Comparison of ENCODE assay signal across 11 cellular contexts in the genomic region with DNA sequence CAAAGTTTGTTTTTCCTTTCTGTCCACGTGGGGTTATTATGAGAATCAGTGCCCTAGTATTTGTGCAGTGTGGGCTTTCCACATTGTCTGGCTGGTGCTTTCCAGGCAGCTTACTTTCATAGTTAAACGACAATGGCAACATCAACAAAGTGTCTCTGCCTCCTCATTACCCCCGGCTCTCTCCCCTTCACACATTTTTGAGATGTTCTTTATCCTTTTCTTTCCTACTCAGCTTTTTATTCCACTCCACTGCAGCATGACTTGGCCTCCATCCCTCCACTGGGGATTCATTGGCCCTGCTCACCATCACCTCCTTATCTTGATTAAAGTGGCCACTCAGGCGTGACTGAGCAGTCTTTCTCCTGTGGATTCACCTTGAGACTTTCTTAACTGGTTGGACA. TPM values are rescaled to one million over a fixed set of nuclear protein-coding genes. Genes with fewer than 3 reads are reported as not detected.
A peak's percentile ranks its signal among the peaks of the same experiment; 100 is the strongest.
DNase-seq lines count a peak whose midpoint lies in the region; ATAC-seq and TF ChIP-seq lines count a peak whose summit lies in the region.
"Had no signal": no experiment of that assay in that cellular context is flagged by ENCODE, and none has a peak within 500 bp of the region (broad histone marks: within the 10 kb centered on the region; RNA-seq: fewer than 3 reads in every experiment).

No MANE protein-coding gene starts in this region.

- H3K4me3 ChIP-seq in gastroesophageal sphincter (no peak overlapping the region), rectal smooth muscle tissue (ENCODE audit: low read length) (peak overlapping the region; percentile 19)

- H3K4me1 ChIP-seq in gastroesophageal sphincter: peaks cover 35 to 92% (median 40%) of the 10 kb centered on the region in 3 donors
- H3K4me1 ChIP-seq in rectal smooth muscle tissue (ENCODE audit: control insufficient read depth, insufficient read depth, low read length): peaks cover 27% of the 10 kb centered on the region

- ATAC-seq in gastroesophageal sphincter: no peak
- ATAC-seq in natural killer cell treated with Interleukin-12 subunit alpha and Interleukin-12 subunit beta and Interleukin-15 and Interleukin-18, amount 100 ng/mL, for 72 hours: no peak

- peaks cover 28 to 35% of the 10 kb centered on the region in 2 donors for H3K4me1 Mint-ChIP-seq in natural killer cell treated with Interleukin-12 subunit alpha and Interleukin-12 subunit beta and Interleukin-15 and Interleukin-18, amount 100 ng/mL, for 72 hours (ENCODE audit: low read depth in 2 of 2)

- peak; percentile 75 for DNase-seq in SK-N-DZ (ENCODE audit: low spot score)
- DNase-seq in GDM1 (lab: John Stamatoyannopoulos, UW): no peak
- no peak for DNase-seq in natural killer cell treated with Interleukin-12 subunit alpha and Interleukin-12 subunit beta and Interleukin-15 and Interleukin-18, amount 100 ng/mL, for 72 hours (ENCODE audit: low spot score)
- no peak for DNase-seq in activated CD8-positive, alpha-beta memory T cell treated with anti-CD3 and anti-CD28 coated beads for 24 hours
- DNase-seq in NCI-H1417 treated with DMSO at 0.1 percent for 48 hours (lab: John Stamatoyannopoulos, UW): no peak
- DNase-seq: DMS153 had no signal

- H3K9ac ChIP-seq in rectal smooth muscle tissue (ENCODE audit: low read length): no peak overlapping the region

- no peaks in the 10 kb centered on the region for H3K27me3 ChIP-seq in gastroesophageal sphincter
- H3K27me3 ChIP-seq in rectal smooth muscle tissue (ENCODE audit: control insufficient read depth, insufficient read depth, low read length): no peaks in the 10 kb centered on the region

- no peaks in the 10 kb centered on the region for H3K36me3 ChIP-seq in gastroesophageal sphincter
- H3K36me3 ChIP-seq in rectal smooth muscle tissue (ENCODE audit: control insufficient read depth, insufficient read depth, low read length): no peaks in the 10 kb centered on the region

- no peaks in the 10 kb centered on the region for H3K36me3 Mint-ChIP-seq in natural killer cell treated with Interleukin-12 subunit alpha and Interleukin-12 subunit beta and Interleukin-15 and Interleukin-18, amount 100 ng/mL, for 72 hours

- peak overlapping the region in 1 of 2 donors; percentile 6 for H3K27ac Mint-ChIP-seq in natural killer cell treated with Interleukin-12 subunit alpha and Interleukin-12 subunit beta and Interleukin-15 and Interleukin-18, amount 100 ng/mL, for 72 hours
- H3K27ac Mint-ChIP-seq: dendritic cell treated with granulocyte-macrophage colony-stimulating factor and Interleukin-4, amounts not matched to agents 40 ng/mL and 50 ng/mL, for 4 days had no signal

- TF ChIP-seq EP300 in gastroesophageal sphincter (IDR thresholded peaks at IDR 0.05): no peak

- TF ChIP-seq POLR2A in gastroesophageal sphincter (IDR thresholded peaks at IDR 0.05): no peak

- peak overlapping the region; percentile 90 for H3K27ac ChIP-seq in C4-2B
- H3K27ac ChIP-seq in gastroesophageal sphincter: peak overlapping the region; percentile 83 to 89 (median 88)
- peak overlapping the region; percentile 76 for H3K27ac ChIP-seq in rectal smooth muscle tissue (ENCODE audit: low read depth, low read length)
- H3K27ac ChIP-seq: HL-60 had no signal

- TF ChIP-seq CTCF in C4-2B (conservative IDR thresholded peaks at IDR 0.05): no peak
- TF ChIP-seq CTCF in gastroesophageal sphincter (IDR thresholded peaks at IDR 0.05): no peak

- WGBS in gastroesophageal sphincter (ENCODE audit: low coverage in 1 of 2), 2 donors: 0 to 6% methylated on average over 2 to 4 of the region's 4 CpGs

- H3K27me3 Mint-ChIP-seq in natural killer cell treated with Interleukin-12 subunit alpha and Interleukin-12 subunit beta and Interleukin-15 and Interleukin-18, amount 100 ng/mL, for 72 hours: no peaks in the 10 kb centered on the region
- H3K27me3 Mint-ChIP-seq: dendritic cell treated with granulocyte-macrophage colony-stimulating factor and Interleukin-4, amounts not matched to agents 40 ng/mL and 50 ng/mL, for 4 days had no signal

- H3K9me3 Mint-ChIP-seq in natural killer cell treated with Interleukin-12 subunit alpha and Interleukin-12 subunit beta and Interleukin-15 and Interleukin-18, amount 100 ng/mL, for 72 hours: no peaks in the 10 kb centered on the region
- H3K9me3 Mint-ChIP-seq: dendritic cell treated with granulocyte-macrophage colony-stimulating factor and Interleukin-4, amounts not matched to agents 40 ng/mL and 50 ng/mL, for 4 days had no signal

- H3K4me3 Mint-ChIP-seq in natural killer cell treated with Interleukin-12 subunit alpha and Interleukin-12 subunit beta and Interleukin-15 and Interleukin-18, amount 100 ng/mL, for 72 hours: no peak overlapping the region
- H3K4me3 Mint-ChIP-seq: dendritic cell treated with granulocyte-macrophage colony-stimulating factor and Interleukin-4, amounts not matched to agents 40 ng/mL and 50 ng/mL, for 4 days had no signal

- H3K9me3 ChIP-seq in gastroesophageal sphincter: no peaks in the 10 kb centered on the region

RNA-seq across cellular contexts. Expression of gene SPECC1L, which starts 19.1 kb away (rescaled TPM):
- 27.1 and 32.5 TPM in 2 replicates for polyA plus RNA-seq in SK-N-DZ (2014; cell fraction: cytosol; rRNA removed)
- polyA plus RNA-seq in SK-N-DZ (2014; cell fraction: nucleus; rRNA removed): 30.9 and 33.0 TPM in 2 replicates
- 100 to 1,000 TPM in 2 of 4 donors, 10 to 100 TPM in 2; 62.3 to 110 (median 92.5) TPM for total RNA-seq in gastroesophageal sphincter
- total RNA-seq in natural killer cell treated with Interleukin-12 subunit alpha and Interleukin-12 subunit beta and Interleukin-15 and Interleukin-18, amount 100 ng/mL, for 72 hours: 100 to 1,000 TPM in 1 of 2 donors, 10 to 100 TPM in 1; 70.0 to 114 TPM

RNA-seq across cellular contexts. Expression of gene GGT5, which starts 44.9 kb away (rescaled TPM):
- 0.38 TPM in 1 of 2 replicates, not detected in the other for polyA plus RNA-seq in SK-N-DZ (2014; cell fraction: cytosol; rRNA removed)
- 0.25 TPM in 1 of 2 replicates, not detected in the other for polyA plus RNA-seq in SK-N-DZ (2014; cell fraction: nucleus; rRNA removed)
- total RNA-seq in gastroesophageal sphincter: 10 to 100 TPM; 26.3 to 38.9 (median 34.7) TPM
- total RNA-seq in natural killer cell treated with Interleukin-12 subunit alpha and Interleukin-12 subunit beta and Interleukin-15 and Interleukin-18, amount 100 ng/mL, for 72 hours: under 1 TPM; 0.33 to 0.42 TPM

Comparison
In these comparisons a context has a peak if more than half of its experiments do, and no peak if none do; other contexts are left out.
1. RNA of gene GGT5, which starts 44.9 kb away (total RNA-seq): 26.3 to 38.9 TPM in gastroesophageal sphincter; 0.33 to 0.42 TPM in natural killer cell treated with Interleukin-12 subunit alpha and Interleukin-12 subunit beta and Interleukin-15 and Interleukin-18, amount 100 ng/mL, for 72 hours; every median in the first group is over 10 times any median in the second.
2. Peak in every context shown above with its lines, with median percentiles within 50 percentile points of each other: H3K27ac ChIP-seq.